7 cellular contexts compared by ENCODE assay signal in the genomic region with DNA sequence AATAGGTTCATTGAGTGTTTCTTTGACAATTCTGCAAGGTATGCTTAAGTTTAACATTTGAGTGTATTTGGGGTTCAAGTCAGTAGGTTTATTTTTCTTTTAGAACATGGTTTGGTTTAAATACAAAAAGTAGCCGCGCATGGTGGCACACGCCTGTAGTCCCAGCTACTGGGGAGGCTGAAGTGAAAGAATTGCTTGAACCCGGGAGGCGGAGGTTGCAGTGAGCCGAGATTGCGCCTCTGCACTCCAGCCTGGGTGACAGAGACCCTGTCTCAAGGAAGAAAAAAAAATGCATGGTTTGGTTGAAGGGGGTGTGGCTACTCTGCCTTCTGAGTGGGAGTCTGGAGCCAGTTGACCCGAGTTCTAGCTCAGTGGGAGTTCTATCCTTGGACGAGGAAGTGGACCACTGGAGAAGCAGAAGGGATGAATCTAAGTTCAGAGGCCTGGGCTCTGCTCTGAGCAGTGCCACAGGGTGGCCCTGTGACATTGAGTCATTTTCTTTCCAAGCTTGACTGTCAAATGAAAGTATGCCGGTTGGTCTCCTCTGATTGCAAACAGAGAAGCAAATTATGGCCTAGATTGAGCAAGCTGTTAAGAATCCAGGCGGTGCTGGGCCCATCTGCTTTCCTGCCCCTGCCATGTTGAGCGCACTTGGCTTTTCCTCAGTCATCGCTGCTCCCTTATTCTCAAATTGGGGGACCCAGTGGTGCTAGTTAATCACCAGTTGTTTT. TPM values are rescaled to one million over a fixed set of nuclear protein-coding genes. Genes with fewer than 3 reads are reported as not detected.
DNase-seq lines count a peak whose midpoint lies in the region; ATAC-seq and TF ChIP-seq lines count a peak whose summit lies in the region.
"Not testable (repeated sequence)": the region's sequence is repeated elsewhere in the genome, so short reads cannot be mapped to it uniquely, and the experiment has no call there.

No MANE protein-coding gene starts in this region.

- in situ Hi-C loops in GM23248 (cut with MboI), result not testable (repeated sequence)

- POLR2A ChIA-PET in RWPE1 (lab: Yijun Ruan, JAX; ENCODE audit: low non-redundant PET); naive thymus-derived CD8-positive, alpha-beta T cell (lab: Charles Lee): not testable (repeated sequence)

- H3K79me2 ChIP-seq in GM23248 (ENCODE audit: insufficient read depth) (peaks cover 83% of the 10 kb centered on the region), smooth muscle cell (ENCODE audit: low read depth) (peaks cover 31% of the 10 kb centered on the region)

- TF ChIP-seq CTCF in RWPE1 (conservative IDR thresholded peaks at IDR 0.05; ENCODE audit: low read depth); smooth muscle cell (IDR thresholded peaks at IDR 0.05; ENCODE audit: borderline replicate concordance, insufficient read depth, poor library complexity, severe bottlenecking): not testable (repeated sequence)

- H3K27me3 ChIP-seq in GM23248 (replicated peaks; ENCODE audit: insufficient read depth); smooth muscle cell (ENCODE audit: low read depth): not testable (repeated sequence)

- intact Hi-C loops in activated T-helper 1 cell treated with anti-CD3 and anti-CD28 coated beads, Interleukin-12 subunit alpha, Interleukin-12 subunit beta, Interleukin-2, Interleukin-4 antibody, amounts not matched to agents 30 ng/mL and 10 ng/mL and 1 ng/mL, durations not matched to agents 14 hours and 24 hours and 36 hours (cut with micrococcal nuclease), result not testable (repeated sequence)

- peaks cover 33% of the 10 kb centered on the region for H3K4me1 ChIP-seq in GM23248 (ENCODE audit: insufficient read depth)
- not testable (repeated sequence) for H3K4me1 ChIP-seq in smooth muscle cell (ENCODE audit: low read depth)

- H3F3A ChIP-seq in GM23248 (ENCODE audit: insufficient read depth), result peaks cover 69% of the 10 kb centered on the region
- H3F3A ChIP-seq in smooth muscle cell (ENCODE audit: low read depth), result peaks cover 40% of the 10 kb centered on the region

- not testable (repeated sequence) for H3K9ac ChIP-seq in GM23248; smooth muscle cell (ENCODE audit: low read depth)

- H3K27ac ChIP-seq in GM23248 (peak overlapping the region; percentile 41), RWPE1 (peak overlapping the region; percentile 5; the same call in 1 of the 2 replicates), smooth muscle cell (ENCODE audit: low read depth) (peak overlapping the region; percentile 76)

- not testable (repeated sequence) for H4K20me1 ChIP-seq in GM23248 (ENCODE audit: insufficient read depth)
- peaks cover 93% of the 10 kb centered on the region for H4K20me1 ChIP-seq in smooth muscle cell (ENCODE audit: low read depth)

- not testable (repeated sequence) for H3K9me3 Mint-ChIP-seq in activated T-helper 1 cell treated with anti-CD3 and anti-CD28 coated beads, Interleukin-12 subunit alpha, Interleukin-12 subunit beta, Interleukin-2, Interleukin-4 antibody, amounts not matched to agents 30 ng/mL and 10 ng/mL and 1 ng/mL, durations not matched to agents 14 hours and 24 hours and 36 hours; naive thymus-derived CD8-positive, alpha-beta T cell

- H3K4me2 ChIP-seq in GM23248 (ENCODE audit: unreplicated experiment); smooth muscle cell: not testable (repeated sequence)

- H2AFZ ChIP-seq in GM23248; smooth muscle cell (ENCODE audit: low read depth): not testable (repeated sequence)

- peaks cover 32% of the 10 kb centered on the region for H3K36me3 Mint-ChIP-seq in activated T-helper 1 cell treated with anti-CD3 and anti-CD28 coated beads, Interleukin-12 subunit alpha, Interleukin-12 subunit beta, Interleukin-2, Interleukin-4 antibody, amounts not matched to agents 30 ng/mL and 10 ng/mL and 1 ng/mL, durations not matched to agents 14 hours and 24 hours and 36 hours (ENCODE audit: low read depth)
- peaks cover 5 to 87% (median 30%) of the 10 kb centered on the region in 3 donors for H3K36me3 Mint-ChIP-seq in naive thymus-derived CD8-positive, alpha-beta T cell

- not testable (repeated sequence) for H3K9me3 ChIP-seq in GM23248 (ENCODE audit: low read depth); smooth muscle cell (replicated peaks; ENCODE audit: low read depth)

- H3K36me3 ChIP-seq in GM23248 (ENCODE audit: low read depth) (peaks cover 32% of the 10 kb centered on the region), smooth muscle cell (ENCODE audit: low read depth) (peaks cover 12% of the 10 kb centered on the region)

- WGBS in GM23248 (ENCODE audit: low coverage in 1 of 2, low lambda C conversion rate in 2 of 2, missing lambda C conversion rate in 2 of 2), 2 experiments, result 63 to 64% methylated on average over 13 of the region's 13 CpGs
- 79% methylated on average over 13 of the region's 13 CpGs for WGBS in smooth muscle cell (ENCODE audit: low lambda C conversion rate)

- DNase-seq in CD1c-positive myeloid dendritic cell (ENCODE audit: extremely low spot score), result peak; percentile 48
- DNase-seq in GM23248, result peak; percentile 57
- not testable (repeated sequence) for DNase-seq in RWPE1 (ENCODE audit: low spot score); activated T-helper 1 cell treated with anti-CD3 and anti-CD28 coated beads, Interleukin-12 subunit alpha, Interleukin-12 subunit beta, Interleukin-2, Interleukin-4 antibody, amounts not matched to agents 30 ng/mL and 10 ng/mL and 1 ng/mL, durations not matched to agents 14 hours and 24 hours and 36 hours (ENCODE audit: low spot score); naive thymus-derived CD8-positive, alpha-beta T cell; smooth muscle cell (lab: John Stamatoyannopoulos, UW; ENCODE audit: unreplicated experiment)
- DNase-seq in fibroblast of gingiva (ENCODE audit: low read depth), result peak; percentile 38

- ATAC-seq in naive thymus-derived CD8-positive, alpha-beta T cell, result not testable (repeated sequence)

- H3K4me1 Mint-ChIP-seq in activated T-helper 1 cell treated with anti-CD3 and anti-CD28 coated beads, Interleukin-12 subunit alpha, Interleukin-12 subunit beta, Interleukin-2, Interleukin-4 antibody, amounts not matched to agents 30 ng/mL and 10 ng/mL and 1 ng/mL, durations not matched to agents 14 hours and 24 hours and 36 hours (ENCODE audit: low read depth), result peaks cover 19% of the 10 kb centered on the region
- H3K4me1 Mint-ChIP-seq in naive thymus-derived CD8-positive, alpha-beta T cell, result peaks cover 9 to 26% (median 17%) of the 10 kb centered on the region in 4 donors

- H3K27me3 Mint-ChIP-seq in activated T-helper 1 cell treated with anti-CD3 and anti-CD28 coated beads, Interleukin-12 subunit alpha, Interleukin-12 subunit beta, Interleukin-2, Interleukin-4 antibody, amounts not matched to agents 30 ng/mL and 10 ng/mL and 1 ng/mL, durations not matched to agents 14 hours and 24 hours and 36 hours (ENCODE audit: insufficient read depth); naive thymus-derived CD8-positive, alpha-beta T cell: not testable (repeated sequence)

- H3K4me3 Mint-ChIP-seq in activated T-helper 1 cell treated with anti-CD3 and anti-CD28 coated beads, Interleukin-12 subunit alpha, Interleukin-12 subunit beta, Interleukin-2, Interleukin-4 antibody, amounts not matched to agents 30 ng/mL and 10 ng/mL and 1 ng/mL, durations not matched to agents 14 hours and 24 hours and 36 hours; naive thymus-derived CD8-positive, alpha-beta T cell: not testable (repeated sequence)

- not testable (repeated sequence) for H3K4me3 ChIP-seq in GM23248, smooth muscle cell

- not testable (repeated sequence) for H3K9me2 ChIP-seq in GM23248 (ENCODE audit: insufficient read depth)

- peak overlapping the region; percentile 13 for H3K27ac Mint-ChIP-seq in activated T-helper 1 cell treated with anti-CD3 and anti-CD28 coated beads, Interleukin-12 subunit alpha, Interleukin-12 subunit beta, Interleukin-2, Interleukin-4 antibody, amounts not matched to agents 30 ng/mL and 10 ng/mL and 1 ng/mL, durations not matched to agents 14 hours and 24 hours and 36 hours
- peak overlapping the region in 6 of 10 donors; percentile 16 to 82 (median 77) for H3K27ac Mint-ChIP-seq in naive thymus-derived CD8-positive, alpha-beta T cell

- CTCF ChIA-PET in RWPE1 (lab: Yijun Ruan, JAX), result not testable (repeated sequence)

RNA-seq across cellular contexts. Expression of a gene that starts 32.3 kb away (rescaled TPM):
- total RNA-seq in GM23248 (2014; rRNA removed; shearing (Covaris generic)), result 61.2 and 71.3 TPM in 2 replicates
- 108 and 112 TPM in 2 replicates for polyA plus RNA-seq in GM23248 (2016; fragmentation: Nextera tagmentation; extraction: Ambion mirVana)
- total RNA-seq in activated T-helper 1 cell treated with anti-CD3 and anti-CD28 coated beads, Interleukin-12 subunit alpha, Interleukin-12 subunit beta, Interleukin-2, Interleukin-4 antibody, amounts not matched to agents 30 ng/mL and 10 ng/mL and 1 ng/mL, durations not matched to agents 14 hours and 24 hours and 36 hours, result 26.6 and 29.3 TPM in 2 replicates
- total RNA-seq in naive thymus-derived CD8-positive, alpha-beta T cell, result 10 to 100 TPM; 29.3 to 33.4 TPM
- 10 to 100 TPM; 42.6 to 45.1 (median 43.5) TPM for polyA plus RNA-seq in naive thymus-derived CD8-positive, alpha-beta T cell
- total RNA-seq in smooth muscle cell, result 66.9 and 70.0 TPM in 2 replicates
- polyA plus RNA-seq in smooth muscle cell, result 96.6 and 96.9 TPM in 2 replicates

RNA-seq across cellular contexts. Expression of a gene that starts 48.7 kb away (rescaled TPM):
- total RNA-seq in GM23248 (2014; rRNA removed; shearing (Covaris generic)), result 63.9 and 73.1 TPM in 2 replicates
- 57.8 and 61.1 TPM in 2 replicates for polyA plus RNA-seq in GM23248 (2016; fragmentation: Nextera tagmentation; extraction: Ambion mirVana)
- total RNA-seq in activated T-helper 1 cell treated with anti-CD3 and anti-CD28 coated beads, Interleukin-12 subunit alpha, Interleukin-12 subunit beta, Interleukin-2, Interleukin-4 antibody, amounts not matched to agents 30 ng/mL and 10 ng/mL and 1 ng/mL, durations not matched to agents 14 hours and 24 hours and 36 hours, result 63.6 and 64.3 TPM in 2 replicates
- total RNA-seq in naive thymus-derived CD8-positive, alpha-beta T cell, result 10 to 100 TPM; 76.1 to 77.8 TPM
- polyA plus RNA-seq in naive thymus-derived CD8-positive, alpha-beta T cell, result 10 to 100 TPM; 25.0 to 35.7 (median 28.2) TPM
- total RNA-seq in smooth muscle cell, result 102 and 124 TPM in 2 replicates
- 113 and 114 TPM in 2 replicates for polyA plus RNA-seq in smooth muscle cell

Comparison
In these comparisons a context has a peak if more than half of its experiments do, and no peak if none do; other contexts are left out.
1. H3K27ac ChIP-seq: peak in every context shown above with its lines; median percentile 76 in smooth muscle cell; 41 in GM23248; 5 in RWPE1.